In genomic region chr16:79380990-79381389, GRCh38 we compare ENCODE assay signal across 12 cellular contexts.
DNase-seq lines count a peak whose midpoint lies in the region; ATAC-seq and TF ChIP-seq lines count a peak whose summit lies in the region.
"Had no signal": no experiment of that assay in that cellular context is flagged by ENCODE, and none has a peak within 500 bp of the region (broad histone marks: within the 10 kb centered on the region; RNA-seq: fewer than 3 reads in every experiment).

No MANE protein-coding gene starts in this region.

- POLR2A ChIA-PET in CD4-positive, alpha-beta memory T cell (lab: Charles Lee; ENCODE audit: partially characterized antibody) = interaction anchor here (0.6 to 3.2 kb wide), 10 partner anchors 9 to 220 kb away, joined by 3 to 23 read pairs (median 4); partner anchors contain the start of gene MAF

- no peaks in the 10 kb centered on the region for H3K36me3 ChIP-seq in CD4-positive, alpha-beta memory T cell (ENCODE audit: insufficient read depth, low read length)
- H3K36me3 ChIP-seq: SJSA1, thyroid gland had no signal

- TF ChIP-seq CTCF in CD14-positive monocyte (IDR thresholded peaks at IDR 0.05) = no peak

- H3K27me3 ChIP-seq in CD4-positive, alpha-beta memory T cell (ENCODE audit: insufficient read depth, low read length) = no peaks in the 10 kb centered on the region
- H3K27me3 ChIP-seq: SJSA1, thyroid gland had no signal

- H3K4me1 Mint-ChIP-seq in CD14-positive monocyte (peaks cover 25% of the 10 kb centered on the region), naive B cell (peaks cover 10 to 16% (median 15%) of the 10 kb centered on the region in 3 donors)
- peaks cover 27 to 38% (median 33%) of the 10 kb centered on the region in 4 donors for H3K4me1 Mint-ChIP-seq in CD4-positive, alpha-beta memory T cell
- peaks cover 15% of the 10 kb centered on the region for H3K4me1 Mint-ChIP-seq in activated naive CD8-positive, alpha-beta T cell treated with anti-CD3 and anti-CD28 coated beads for 36 hours
- H3K4me1 Mint-ChIP-seq in stimulated activated memory B cell treated with anti-CD40 and anti-IgM and Interleukin-4, amounts not matched to agents 10 μg/mL and 1 μg/mL and 100 μg/mL, for 72 hours = peaks cover 9% of the 10 kb centered on the region

- peak overlapping the region in 6 of 7 donors; percentile 44 to 90 (median 82) for H3K27ac Mint-ChIP-seq in CD14-positive monocyte
- H3K27ac Mint-ChIP-seq in CD4-positive, alpha-beta memory T cell = peak overlapping the region; percentile 71 to 95 (median 93)
- peak overlapping the region; percentile 29 for H3K27ac Mint-ChIP-seq in activated naive CD8-positive, alpha-beta T cell treated with anti-CD3 and anti-CD28 coated beads for 36 hours
- no peak overlapping the region for H3K27ac Mint-ChIP-seq in naive B cell
- no peak overlapping the region for H3K27ac Mint-ChIP-seq in stimulated activated memory B cell treated with anti-CD40 and anti-IgM and Interleukin-4, amounts not matched to agents 10 μg/mL and 1 μg/mL and 100 μg/mL, for 72 hours

- H3K36me3 Mint-ChIP-seq in CD14-positive monocyte (no peaks in the 10 kb centered on the region), naive B cell (no peaks in the 10 kb centered on the region)
- H3K36me3 Mint-ChIP-seq in CD4-positive, alpha-beta memory T cell = no peaks in the 10 kb centered on the region
- peaks cover 3% of the 10 kb centered on the region for H3K36me3 Mint-ChIP-seq in activated naive CD8-positive, alpha-beta T cell treated with anti-CD3 and anti-CD28 coated beads for 36 hours
- H3K36me3 Mint-ChIP-seq in stimulated activated memory B cell treated with anti-CD40 and anti-IgM and Interleukin-4, amounts not matched to agents 10 μg/mL and 1 μg/mL and 100 μg/mL, for 72 hours = no peaks in the 10 kb centered on the region

- H3K4me1 ChIP-seq in CD4-positive, alpha-beta memory T cell (ENCODE audit: insufficient read depth, low read length) = peaks cover 34% of the 10 kb centered on the region
- H3K4me1 ChIP-seq: SJSA1, thyroid gland had no signal

- H3K27ac ChIP-seq in CD4-positive, alpha-beta memory T cell (ENCODE audit: low read depth, low read length) = no peak overlapping the region
- H3K27ac ChIP-seq: SJSA1, thyroid gland had no signal

- intact Hi-C loops in CD14-positive monocyte (cut with micrococcal nuclease) = no loop called here
- intact Hi-C loops in CD4-positive, alpha-beta memory T cell (cut with micrococcal nuclease) = loop anchor here (1.0 to 10.0 kb wide), 3 partner anchors 36 to 219 kb away; partner anchors contain the start of gene MAF

- no peaks in the 10 kb centered on the region for H3K9me3 ChIP-seq in CD4-positive, alpha-beta memory T cell (ENCODE audit: control insufficient read depth in 1 of 2, low read length in 2 of 2)
- H3K9me3 ChIP-seq: thyroid gland had no signal

- CTCF ChIA-PET in CD4-positive, alpha-beta memory T cell (lab: Charles Lee; ENCODE audit: partially characterized antibody) = interaction anchor here (0.6 to 1.6 kb wide), 8 partner anchors 12 to 109 kb away, joined by 3 to 5 read pairs (median 3); no protein-coding TSS in a partner anchor

- H3K27me3 Mint-ChIP-seq in CD14-positive monocyte (ENCODE audit: low read depth in 3 of 3) = peaks cover 0 to 8% (median 2%) of the 10 kb centered on the region in 3 donors
- H3K27me3 Mint-ChIP-seq in CD4-positive, alpha-beta memory T cell = no peaks in the 10 kb centered on the region
- H3K27me3 Mint-ChIP-seq in activated naive CD8-positive, alpha-beta T cell treated with anti-CD3 and anti-CD28 coated beads for 36 hours = peaks cover 33% of the 10 kb centered on the region
- H3K27me3 Mint-ChIP-seq in naive B cell = peaks cover 21 to 33% (median 31%) of the 10 kb centered on the region in 3 donors
- H3K27me3 Mint-ChIP-seq in stimulated activated memory B cell treated with anti-CD40 and anti-IgM and Interleukin-4, amounts not matched to agents 10 μg/mL and 1 μg/mL and 100 μg/mL, for 72 hours = peaks cover 11% of the 10 kb centered on the region

- DNase-seq in CD14-positive monocyte (ENCODE audit: low spot score) (no peak), naive B cell (no peak), globus pallidus (ENCODE audit: low spot score) (no peak), AG20443 (ENCODE audit: low spot score) (no peak), SIG-M5 treated with dmso at 0.1 percent for 504 hours (lab: John Stamatoyannopoulos, UW; ENCODE audit: unreplicated experiment) (no peak)
- peak in 4 of 5 donors; percentile 43 to 50 (median 48) for DNase-seq in CD4-positive, alpha-beta memory T cell
- DNase-seq in activated naive CD8-positive, alpha-beta T cell treated with anti-CD3 and anti-CD28 coated beads for 36 hours = no peak
- DNase-seq: activated CD4-positive, alpha-beta T cell treated with anti-CD3 and anti-CD28 coated beads, Interleukin-2, amount 50 U/mL, for 1 hour; thyroid gland had no signal

- peak overlapping the region in 1 of 2 donors; percentile 21 for H3K4me3 ChIP-seq in CD4-positive, alpha-beta memory T cell (ENCODE audit: low read length in 2 of 2)
- H3K4me3 ChIP-seq: lung, SJSA1, thyroid gland had no signal

- peak overlapping the region; percentile 75 to 85 for H3K4me3 Mint-ChIP-seq in CD14-positive monocyte
- H3K4me3 Mint-ChIP-seq in CD4-positive, alpha-beta memory T cell = peak overlapping the region; percentile 67 to 85 (median 76)
- H3K4me3 Mint-ChIP-seq in activated naive CD8-positive, alpha-beta T cell treated with anti-CD3 and anti-CD28 coated beads for 36 hours = no peak overlapping the region
- peak overlapping the region in 6 of 8 donors; percentile 9 to 66 (median 58) for H3K4me3 Mint-ChIP-seq in naive B cell
- H3K4me3 Mint-ChIP-seq in stimulated activated memory B cell treated with anti-CD40 and anti-IgM and Interleukin-4, amounts not matched to agents 10 μg/mL and 1 μg/mL and 100 μg/mL, for 72 hours = no peak overlapping the region

- H3K9me3 Mint-ChIP-seq in CD14-positive monocyte (peaks cover 0 to 8% (median 3%) of the 10 kb centered on the region in 7 donors), naive B cell (peaks cover 0 to 14% (median 4%) of the 10 kb centered on the region in 7 donors)
- no peaks in the 10 kb centered on the region for H3K9me3 Mint-ChIP-seq in CD4-positive, alpha-beta memory T cell
- H3K9me3 Mint-ChIP-seq in activated naive CD8-positive, alpha-beta T cell treated with anti-CD3 and anti-CD28 coated beads for 36 hours = peaks cover 2% of the 10 kb centered on the region
- H3K9me3 Mint-ChIP-seq in stimulated activated memory B cell treated with anti-CD40 and anti-IgM and Interleukin-4, amounts not matched to agents 10 μg/mL and 1 μg/mL and 100 μg/mL, for 72 hours = no peaks in the 10 kb centered on the region

- no peak for ATAC-seq in naive B cell (ENCODE audit: low read depth in 2 of 2)
- ATAC-seq in stimulated activated memory B cell treated with anti-CD40 and anti-IgM and Interleukin-4, amounts not matched to agents 10 μg/mL and 1 μg/mL and 100 μg/mL, for 72 hours = no peak

Comparison
In these comparisons a context has a peak if more than half of its experiments do, and no peak if none do; other contexts are left out.
1. DNase-seq: peak in CD4-positive, alpha-beta memory T cell (4 of 5); none in CD14-positive monocyte (single experiment), activated naive CD8-positive, alpha-beta T cell treated with anti-CD3 and anti-CD28 coated beads for 36 hours (single experiment), naive B cell (single experiment), globus pallidus (single experiment), AG20443 (single experiment) and SIG-M5 treated with dmso at 0.1 percent for 504 hours (single experiment).
2. H3K27ac Mint-ChIP-seq: peak in CD14-positive monocyte (6 of 7), CD4-positive, alpha-beta memory T cell (7 of 7) and activated naive CD8-positive, alpha-beta T cell treated with anti-CD3 and anti-CD28 coated beads for 36 hours (single experiment); none in naive B cell (0 of 6) and stimulated activated memory B cell treated with anti-CD40 and anti-IgM and Interleukin-4, amounts not matched to agents 10 μg/mL and 1 μg/mL and 100 μg/mL, for 72 hours (single experiment).
3. H3K4me3 Mint-ChIP-seq: peak in CD14-positive monocyte (2 of 2), CD4-positive, alpha-beta memory T cell (8 of 8) and naive B cell (6 of 8); none in activated naive CD8-positive, alpha-beta T cell treated with anti-CD3 and anti-CD28 coated beads for 36 hours (single experiment) and stimulated activated memory B cell treated with anti-CD40 and anti-IgM and Interleukin-4, amounts not matched to agents 10 μg/mL and 1 μg/mL and 100 μg/mL, for 72 hours (single experiment).